In the genomic region with DNA sequence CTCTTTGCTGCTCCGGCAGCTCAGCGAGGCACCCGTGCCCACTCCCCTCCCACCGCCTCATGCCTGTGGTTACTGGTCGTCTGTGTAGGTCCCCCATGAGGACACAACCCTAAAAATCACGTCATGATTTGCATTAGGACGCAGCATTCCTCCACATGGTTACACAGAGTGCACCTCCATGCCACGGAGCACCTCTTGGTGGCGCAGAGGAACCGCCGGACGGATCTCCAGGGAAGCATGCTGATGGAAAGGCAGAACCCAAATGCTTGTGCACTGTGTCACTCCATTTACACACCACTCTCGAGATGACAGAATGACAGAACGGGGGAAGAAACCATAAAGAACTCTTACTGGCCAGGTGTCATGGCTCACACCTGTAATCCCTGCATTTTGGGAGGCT, we compare ENCODE assay signal across 1 cellular context.
TF ChIP-seq lines count a peak whose summit lies in the region.

No MANE protein-coding gene starts in this region.

TF ChIP-seq in HCT116, 20 proteins besides CTCF, POLR2A, EP300 and RAD21 (continued from another document):
- TF ChIP-seq, protein P1, sequence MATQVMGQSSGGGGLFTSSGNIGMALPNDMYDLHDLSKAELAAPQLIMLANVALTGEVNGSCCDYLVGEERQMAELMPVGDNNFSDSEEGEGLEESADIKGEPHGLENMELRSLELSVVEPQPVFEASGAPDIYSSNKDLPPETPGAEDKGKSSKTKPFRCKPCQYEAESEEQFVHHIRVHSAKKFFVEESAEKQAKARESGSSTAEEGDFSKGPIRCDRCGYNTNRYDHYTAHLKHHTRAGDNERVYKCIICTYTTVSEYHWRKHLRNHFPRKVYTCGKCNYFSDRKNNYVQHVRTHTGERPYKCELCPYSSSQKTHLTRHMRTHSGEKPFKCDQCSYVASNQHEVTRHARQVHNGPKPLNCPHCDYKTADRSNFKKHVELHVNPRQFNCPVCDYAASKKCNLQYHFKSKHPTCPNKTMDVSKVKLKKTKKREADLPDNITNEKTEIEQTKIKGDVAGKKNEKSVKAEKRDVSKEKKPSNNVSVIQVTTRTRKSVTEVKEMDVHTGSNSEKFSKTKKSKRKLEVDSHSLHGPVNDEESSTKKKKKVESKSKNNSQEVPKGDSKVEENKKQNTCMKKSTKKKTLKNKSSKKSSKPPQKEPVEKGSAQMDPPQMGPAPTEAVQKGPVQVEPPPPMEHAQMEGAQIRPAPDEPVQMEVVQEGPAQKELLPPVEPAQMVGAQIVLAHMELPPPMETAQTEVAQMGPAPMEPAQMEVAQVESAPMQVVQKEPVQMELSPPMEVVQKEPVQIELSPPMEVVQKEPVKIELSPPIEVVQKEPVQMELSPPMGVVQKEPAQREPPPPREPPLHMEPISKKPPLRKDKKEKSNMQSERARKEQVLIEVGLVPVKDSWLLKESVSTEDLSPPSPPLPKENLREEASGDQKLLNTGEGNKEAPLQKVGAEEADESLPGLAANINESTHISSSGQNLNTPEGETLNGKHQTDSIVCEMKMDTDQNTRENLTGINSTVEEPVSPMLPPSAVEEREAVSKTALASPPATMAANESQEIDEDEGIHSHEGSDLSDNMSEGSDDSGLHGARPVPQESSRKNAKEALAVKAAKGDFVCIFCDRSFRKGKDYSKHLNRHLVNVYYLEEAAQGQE (IDR thresholded peaks at IDR 0.05; ENCODE audit: low read depth), result no peak
- no peak for TF ChIP-seq CEBPB (IDR thresholded peaks at IDR 0.05; ENCODE audit: low read depth)
- no peak for TF ChIP-seq TCF7L2 (IDR thresholded peaks at IDR 0.05; ENCODE audit: borderline replicate concordance, extremely low read depth, insufficient read depth, insufficient read length)
- no peak for TF ChIP-seq EGR1 (IDR thresholded peaks at IDR 0.05; ENCODE audit: low read depth)
- TF ChIP-seq CBX3 (IDR thresholded peaks at IDR 0.05; ENCODE audit: low read depth), result no peak
- TF ChIP-seq JUND (IDR thresholded peaks at IDR 0.05), result no peak
- TF ChIP-seq YY1 (IDR thresholded peaks at IDR 0.05; ENCODE audit: extremely low read depth, insufficient replicate concordance, low read depth, low read length), result no peak
- no peak for TF ChIP-seq ZNF274 (IDR thresholded peaks at IDR 0.05; ENCODE audit: low read depth, low read length)
